Comparison of ENCODE assay signal across 8 cellular contexts in genomic region chr7:25851332-25852248, GRCh38.
DNase-seq lines count a peak whose midpoint lies in the region; FAIRE-seq and TF ChIP-seq lines count a peak whose summit lies in the region.

No MANE protein-coding gene starts in this region.

- DNase-seq in AG04450 (ENCODE audit: low read depth, low spot score): peak; percentile 57
- DNase-seq in GM18507 (ENCODE audit: extremely low spot score, insufficient read length, low read depth): peak; percentile 35
- peak; percentile 56 to 87 for DNase-seq in HL-60 (ENCODE audit: low read depth in 1 of 2, low spot score in 1 of 2)
- peak; percentile 58 for DNase-seq in NOMO-1 treated with DMSO at 0.1 percent for 48 hours (lab: John Stamatoyannopoulos, UW; ENCODE audit: unreplicated experiment)
- DNase-seq in activated T-cell treated with anti-CD3 and anti-CD28 coated beads for 4 hours: peak; percentile 39
- DNase-seq in fibroblast of gingiva (ENCODE audit: low read depth): peak; percentile 69
- DNase-seq in myocyte (ENCODE audit: low read depth): peak; percentile 93

- FAIRE-seq in GM18507 (lab: Jason Lieb, UNC): peak; percentile 85

- peaks cover 10 to 84% (median 77%) of the 10 kb centered on the region in 5 donors for H3K4me1 ChIP-seq in subcutaneous abdominal adipose tissue (ENCODE audit: control insufficient read depth in 5 of 5, insufficient read depth in 5 of 5, low read length in 5 of 5)

- peak; percentile 92 for TF ChIP-seq CTCF in AG04450 (IDR thresholded peaks at IDR 0.05; ENCODE audit: low read depth, low read length)
- TF ChIP-seq CTCF in HL-60 (IDR thresholded peaks at IDR 0.05; ENCODE audit: insufficient read depth, low read length): peak; percentile 63

- H3K9me3 ChIP-seq in AG04450 (ENCODE audit: control insufficient read depth, insufficient read depth, low read length) (no peaks in the 10 kb centered on the region), subcutaneous abdominal adipose tissue (ENCODE audit: control insufficient read depth in 5 of 5, low read length in 5 of 5) (no peaks in the 10 kb centered on the region)

- H3K36me3 ChIP-seq in subcutaneous abdominal adipose tissue (ENCODE audit: control insufficient read depth in 5 of 5, insufficient read depth in 5 of 5, low read length in 5 of 5): no peaks in the 10 kb centered on the region

- no peak overlapping the region for H3K27ac ChIP-seq in AG04450 (ENCODE audit: low read depth, low read length)
- H3K27ac ChIP-seq in HL-60 (replicated peaks): 0 out of 2 replicates have a peak overlapping the region, but pooled peaks have one; percentile 0
- peak overlapping the region; percentile 97 for H3K27ac ChIP-seq in subcutaneous abdominal adipose tissue (ENCODE audit: low read depth, low read length)

- H3K4me3 ChIP-seq in AG04450 (ENCODE audit: low read depth, low read length): no peak overlapping the region
- H3K4me3 ChIP-seq in HL-60 (replicated peaks; ENCODE audit: insufficient read depth, low read length): peak overlapping the region; percentile 39
- peak overlapping the region in 4 of 5 donors; percentile 22 to 35 (median 28) for H3K4me3 ChIP-seq in subcutaneous abdominal adipose tissue (ENCODE audit: low read depth in 1 of 5, low read length in 5 of 5)

- H3K9ac ChIP-seq in subcutaneous abdominal adipose tissue (ENCODE audit: low read length in 5 of 5): peak overlapping the region in 4 of 5 donors; percentile 31 to 74 (median 51)

- CTCF ChIA-PET in AG04450 (lab: Charles Lee): interaction anchor here (0.5 to 7.3 kb wide), 47 partner anchors 9 to 835 kb away, joined by 3 to 153 read pairs (median 4); partner anchors contain the start of gene NPVF

- POLR2A ChIA-PET in AG04450 (lab: Yijun Ruan, JAX): interaction anchor here (0.7 kb wide), 1 partner anchor 592 kb away, joined by 3 read pairs; no protein-coding TSS in a partner anchor

- H3K27me3 ChIP-seq in AG04450 (ENCODE audit: control insufficient read depth, insufficient read depth, low read length) (no peaks in the 10 kb centered on the region), HL-60 (ENCODE audit: insufficient read depth, poor library complexity, severe bottlenecking) (no peaks in the 10 kb centered on the region), subcutaneous abdominal adipose tissue (ENCODE audit: control insufficient read depth in 5 of 5, insufficient read depth in 4 of 5, low read length in 5 of 5) (peaks cover 0 to 18% (median 12%) of the 10 kb centered on the region in 5 donors)

Comparison
In these comparisons a context has a peak if more than half of its experiments do, and no peak if none do; other contexts are left out.
1. DNase-seq: peak in every context shown above with its lines; median percentile 93 in myocyte; 72 in HL-60; 69 in fibroblast of gingiva; 58 in NOMO-1 treated with DMSO at 0.1 percent for 48 hours; 57 in AG04450; 39 in activated T-cell treated with anti-CD3 and anti-CD28 coated beads for 4 hours; 35 in GM18507.